14 cellular contexts compared by ENCODE assay signal in genomic region chr7:55387062-55387965, GRCh38. TPM values are rescaled to one million over a fixed set of nuclear protein-coding genes. Genes with fewer than 3 reads are reported as not detected.
DNase-seq lines count a peak whose midpoint lies in the region; ATAC-seq, FAIRE-seq and TF ChIP-seq lines count a peak whose summit lies in the region.
"Had no signal": no experiment of that assay in that cellular context is flagged by ENCODE, and none has a peak within 500 bp of the region (broad histone marks: within the 10 kb centered on the region; RNA-seq: fewer than 3 reads in every experiment).

No MANE protein-coding gene starts in this region.

- no peak for DNase-seq in activated naive CD4-positive, alpha-beta T cell treated with anti-CD3 and anti-CD28 coated beads, Interleukin-2, amount 50 U/mL, for 72 hours (ENCODE audit: low spot score in 2 of 2)
- no peak for DNase-seq in activated naive CD4-positive, alpha-beta T cell (lab: John Stamatoyannopoulos, UW)
- peak; percentile 19 for DNase-seq in NCI-H526 treated with DMSO at 0.1 percent for 48 hours (lab: John Stamatoyannopoulos, UW)
- DNase-seq in endothelial cell of umbilical vein (ENCODE audit: low read depth, low spot score), result peak; percentile 13
- no peak for DNase-seq in stimulated activated naive CD8-positive, alpha-beta T cell treated with anti-CD3 and anti-CD28 coated beads, Interleukin-15, Interleukin-2, amounts not matched to agents 100 U/mL and 50 U/mL, for 24 hours
- no peak for DNase-seq in lower leg skin (ENCODE audit: low spot score in 2 of 2)
- no peak for DNase-seq in GM19240 (ENCODE audit: insufficient read length, low spot score)
- DNase-seq: anterior cingulate cortex, H9, T-helper 17 cell had no signal

- no peak for FAIRE-seq in endothelial cell of umbilical vein (lab: Jason Lieb, UNC)

- H3K9me3 Mint-ChIP-seq in activated naive CD4-positive, alpha-beta T cell treated with anti-CD3 and anti-CD28 coated beads, Interleukin-2, amount 50 U/mL, for 72 hours, result peaks cover 21 to 54% of the 10 kb centered on the region in 2 donors

- peak overlapping the region; percentile 28 to 44 for H3K27ac Mint-ChIP-seq in activated naive CD4-positive, alpha-beta T cell treated with anti-CD3 and anti-CD28 coated beads, Interleukin-2, amount 50 U/mL, for 72 hours
- H3K27ac Mint-ChIP-seq: CD4-positive, CD25-positive, alpha-beta regulatory T cell; H9; nephron; T-helper 17 cell had no signal

- no peak overlapping the region for H3K9ac ChIP-seq in endothelial cell of umbilical vein (replicated peaks; ENCODE audit: extremely low read depth, insufficient read depth, low read length)

- CTCF ChIA-PET in endothelial cell of umbilical vein (lab: Charles Lee), result no interaction called here

- peaks cover 45 to 66% of the 10 kb centered on the region in 2 donors for H3K36me3 Mint-ChIP-seq in activated naive CD4-positive, alpha-beta T cell treated with anti-CD3 and anti-CD28 coated beads, Interleukin-2, amount 50 U/mL, for 72 hours

- BruUV-seq in endothelial cell of umbilical vein (replicated peaks; lab: Mats Ljungman, UMichigan), result no TSS peak

- POLR2A ChIA-PET in endothelial cell of umbilical vein (lab: Charles Lee), result no interaction called here

- no peaks in the 10 kb centered on the region for H3K9me1 ChIP-seq in endothelial cell of umbilical vein (replicated peaks; ENCODE audit: control insufficient read depth, extremely low read depth, insufficient read depth, low read length)

- intact Hi-C loops in endothelial cell of umbilical vein (cut with micrococcal nuclease), result no loop called here
- intact Hi-C loops in lower leg skin (cut with DNase I; ENCODE audit: low total_unique reads), result no loop called here

- H3K79me2 ChIP-seq in endothelial cell of umbilical vein (ENCODE audit: control insufficient read depth, insufficient read depth, low read length), result no peaks in the 10 kb centered on the region

- no peaks in the 10 kb centered on the region for H3K27me3 ChIP-seq in endothelial cell of umbilical vein (ENCODE audit: control insufficient read depth in 2 of 2, insufficient read depth in 2 of 2, low read length in 2 of 2)
- H3K27me3 ChIP-seq: vagina had no signal

- H3K4me2 ChIP-seq in endothelial cell of umbilical vein (ENCODE audit: insufficient read depth, low read length), result no peak overlapping the region

- H4K20me1 ChIP-seq in endothelial cell of umbilical vein (replicated peaks; ENCODE audit: control insufficient read depth, extremely low read depth, insufficient read depth, low read length), result no peaks in the 10 kb centered on the region

- ATAC-seq in activated naive CD4-positive, alpha-beta T cell treated with anti-CD3 and anti-CD28 coated beads, Interleukin-2, amount 50 U/mL, for 72 hours, result peak; percentile 71 to 81
- ATAC-seq in stimulated activated naive CD8-positive, alpha-beta T cell treated with anti-CD3 and anti-CD28 coated beads, Interleukin-15, Interleukin-2, amounts not matched to agents 100 U/mL and 50 U/mL, for 24 hours, result peak; percentile 86
- ATAC-seq in GM19023 (IDR thresholded peaks at IDR 0.05; ENCODE audit: unreplicated experiment), result no peak
- ATAC-seq: T-helper 17 cell had no signal

- H3K4me3 ChIP-seq in endothelial cell of umbilical vein (replicated peaks in 1 of 3; ENCODE audit: insufficient read depth in 1 of 3, low read depth in 1 of 3, low read length in 3 of 3) (no peak overlapping the region), lower leg skin (ENCODE audit: low read depth, poor library complexity, severe bottlenecking) (no peak overlapping the region)
- H3K4me3 ChIP-seq: vagina had no signal

- no peak for TF ChIP-seq CTCF in endothelial cell of umbilical vein (IDR thresholded peaks at IDR 0.05; ENCODE audit: extremely low read depth in 1 of 2, insufficient read depth in 1 of 2, low read depth in 1 of 2, low read length in 2 of 2)
- no peak for TF ChIP-seq CTCF in lower leg skin (IDR thresholded peaks at IDR 0.05)

- TF ChIP-seq POLR2A in endothelial cell of umbilical vein (IDR thresholded peaks at IDR 0.05; ENCODE audit: low read depth, low read length) (no peak), lower leg skin (IDR thresholded peaks at IDR 0.05) (no peak)

- no peak overlapping the region for H3K27ac ChIP-seq in endothelial cell of umbilical vein (ENCODE audit: insufficient read depth, low read depth, low read length)
- H3K27ac ChIP-seq: vagina had no signal

- no peak overlapping the region for H2AFZ ChIP-seq in endothelial cell of umbilical vein (ENCODE audit: low read depth, low read length)

- dilution Hi-C loops in endothelial cell of umbilical vein (cut with MboI; ENCODE audit: extremely low pct_ligation_motif_present, low sequenced_read_pairs), result no loop called here

- no peaks in the 10 kb centered on the region for H3K36me3 ChIP-seq in endothelial cell of umbilical vein (ENCODE audit: control insufficient read depth in 2 of 2, extremely low read depth in 1 of 2, insufficient read depth in 2 of 2, low read length in 2 of 2)

- WGBS in lower leg skin, 2 donors, result 88 to 91% methylated on average over 7 of the region's 7 CpGs

- no peaks in the 10 kb centered on the region for H3K4me1 ChIP-seq in endothelial cell of umbilical vein (ENCODE audit: control insufficient read depth, extremely low read depth, insufficient read depth, low read length)
- H3K4me1 ChIP-seq: vagina had no signal

- peaks cover 4% of the 10 kb centered on the region for H3K9me3 ChIP-seq in endothelial cell of umbilical vein (replicated peaks; ENCODE audit: control insufficient read depth, insufficient read depth, low read length)

TF ChIP-seq in endothelial cell of umbilical vein, 7 proteins besides CTCF, POLR2A, EP300 and RAD21:
- no peak for TF ChIP-seq JUN (IDR thresholded peaks at IDR 0.05; ENCODE audit: borderline replicate concordance, insufficient read depth, insufficient read length, low read depth)
- no peak for TF ChIP-seq MYC (IDR thresholded peaks at IDR 0.05; ENCODE audit: low read depth, low read length)
- no peak for TF ChIP-seq POLR2AphosphoS5 (IDR thresholded peaks at IDR 0.05; ENCODE audit: insufficient read depth, low read depth, low read length)
- TF ChIP-seq EZH2 (IDR thresholded peaks at IDR 0.05; ENCODE audit: borderline replicate concordance, low read depth, low read length, severe bottlenecking), result no peak
- TF ChIP-seq, protein P1, sequence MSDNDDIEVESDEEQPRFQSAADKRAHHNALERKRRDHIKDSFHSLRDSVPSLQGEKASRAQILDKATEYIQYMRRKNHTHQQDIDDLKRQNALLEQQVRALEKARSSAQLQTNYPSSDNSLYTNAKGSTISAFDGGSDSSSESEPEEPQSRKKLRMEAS (IDR thresholded peaks at IDR 0.05; ENCODE audit: insufficient read depth, insufficient read length), result no peak
- no peak for TF ChIP-seq GATA2 (IDR thresholded peaks at IDR 0.05; ENCODE audit: insufficient read depth, insufficient read length, low read depth, low read length)
- TF ChIP-seq FOS (IDR thresholded peaks at IDR 0.05; ENCODE audit: borderline replicate concordance, insufficient read depth, low read length), result peak; percentile 33

RNA-seq across cellular contexts. Expression of gene LANCL2, which starts 22.2 kb away (rescaled TPM):
- total RNA-seq in activated naive CD4-positive, alpha-beta T cell treated with anti-CD3 and anti-CD28 coated beads, Interleukin-2, amount 50 U/mL, for 72 hours, result 10 to 100 TPM in 1 of 2 donors, 1 to 10 TPM in 1; 5.4 to 11.7 TPM
- total RNA-seq in endothelial cell of umbilical vein, result 19.2 and 19.6 TPM in 2 replicates
- polyA plus RNA-seq in endothelial cell of umbilical vein, result 18.8 and 25.3 TPM in 2 replicates
- polyA plus RNA-seq in endothelial cell of umbilical vein (2011; cell fraction: cytosol; rRNA removed), result 22.1 and 25.4 TPM in 2 replicates
- 20.7 and 29.5 TPM in 2 replicates for polyA plus RNA-seq in endothelial cell of umbilical vein (2011; cell fraction: nucleus; rRNA removed)
- polyA plus RNA-seq in endothelial cell of umbilical vein (2012), result 11.2 and 16.6 TPM in 2 replicates
- 34.6 and 41.5 TPM in 2 replicates for polyA minus RNA-seq in endothelial cell of umbilical vein
- polyA minus RNA-seq in endothelial cell of umbilical vein (2011; cell fraction: cytosol; rRNA and poly(A)+ RNA removed), result 8.1 TPM
- 11.8 and 14.5 TPM in 2 replicates for polyA minus RNA-seq in endothelial cell of umbilical vein (2011; cell fraction: nucleus; rRNA and poly(A)+ RNA removed)
- 10 to 100 TPM in 2 of 4 donors, 1 to 10 TPM in 2; 7.7 to 13.4 (median 11.4) TPM for total RNA-seq in lower leg skin

Comparison
In these comparisons a context has a peak if more than half of its experiments do, and no peak if none do; other contexts are left out.
1. DNase-seq: peak in NCI-H526 treated with DMSO at 0.1 percent for 48 hours (single experiment) and endothelial cell of umbilical vein (single experiment); none in activated naive CD4-positive, alpha-beta T cell treated with anti-CD3 and anti-CD28 coated beads, Interleukin-2, amount 50 U/mL, for 72 hours (0 of 2), activated naive CD4-positive, alpha-beta T cell (0 of 4), stimulated activated naive CD8-positive, alpha-beta T cell treated with anti-CD3 and anti-CD28 coated beads, Interleukin-15, Interleukin-2, amounts not matched to agents 100 U/mL and 50 U/mL, for 24 hours (single experiment), lower leg skin (0 of 2) and GM19240 (single experiment).